12 cellular contexts compared by ENCODE assay signal in genomic region chr12:32163596-32163995, GRCh38. TPM values are rescaled to one million over a fixed set of nuclear protein-coding genes. Genes with fewer than 3 reads are reported as not detected.
A peak's percentile ranks its signal among the peaks of the same experiment; 100 is the strongest.
DNase-seq lines count a peak whose midpoint lies in the region; ATAC-seq and TF ChIP-seq lines count a peak whose summit lies in the region.
"Had no signal": no experiment of that assay in that cellular context is flagged by ENCODE, and none has a peak within 500 bp of the region (broad histone marks: within the 10 kb centered on the region; RNA-seq: fewer than 3 reads in every experiment).

No MANE protein-coding gene starts in this region.

- DNase-seq in HCEC 1CT (peak; percentile 50), dermis blood vessel endothelial cell (peak; percentile 72), glomerular endothelial cell (ENCODE audit: extremely low read depth, low read depth, low spot score) (peak; percentile 33), stromal cell of bone marrow (ENCODE audit: low read depth) (peak; percentile 36), upper lobe of left lung (no peak), LoVo (ENCODE audit: low spot score) (no peak)
- DNase-seq: CD8-positive, alpha-beta T cell; NCI-H2227 treated with DMSO at 0.1 percent for 48 hours; PC-3 had no signal

- no peaks in the 10 kb centered on the region for H3K27me3 ChIP-seq in upper lobe of left lung

- no peaks in the 10 kb centered on the region for H3K4me1 ChIP-seq in upper lobe of left lung

- ATAC-seq in upper lobe of left lung (ENCODE audit: low FRiP score in 2 of 2) (no peak), GM21717 (IDR thresholded peaks at IDR 0.05; ENCODE audit: unreplicated experiment) (no peak)
- ATAC-seq: CD8-positive, alpha-beta T cell; HCT116; PC-3 had no signal

- no peak for TF ChIP-seq EP300 in upper lobe of left lung (IDR thresholded peaks at IDR 0.05)

- H3K36me3 ChIP-seq in upper lobe of left lung: no peaks in the 10 kb centered on the region

- TF ChIP-seq CTCF in upper lobe of left lung (IDR thresholded peaks at IDR 0.05): no peak

- H3K9me3 ChIP-seq in upper lobe of left lung: no peaks in the 10 kb centered on the region

- 94 to 100% methylated on average over 2 of the region's 2 CpGs for WGBS in upper lobe of left lung, 2 donors

- TF ChIP-seq POLR2A in upper lobe of left lung (IDR thresholded peaks at IDR 0.05): no peak

- H3K4me3 ChIP-seq in upper lobe of left lung: no peak overlapping the region
- H3K4me3 ChIP-seq: SK-N-MC had no signal

- no peak overlapping the region for H3K27ac ChIP-seq in upper lobe of left lung
- H3K27ac ChIP-seq: SK-N-MC had no signal

RNA-seq across cellular contexts. Expression of gene BICD1, which starts 56.9 kb away (rescaled TPM):
- total RNA-seq in dermis blood vessel endothelial cell (14.8 and 15.0 TPM in 2 replicates), glomerular endothelial cell (15.1 and 33.0 TPM in 2 replicates), upper lobe of left lung (10 to 100 TPM; 11.3 to 44.0 (median 15.4) TPM)

Comparison
In these comparisons a context has a peak if more than half of its experiments do, and no peak if none do; other contexts are left out.
1. DNase-seq: peak in HCEC 1CT (single experiment), dermis blood vessel endothelial cell (single experiment), glomerular endothelial cell (single experiment) and stromal cell of bone marrow (single experiment); none in upper lobe of left lung (0 of 2) and LoVo (single experiment).